Comparison of ENCODE assay signal across 25 cellular contexts in the genomic region with DNA sequence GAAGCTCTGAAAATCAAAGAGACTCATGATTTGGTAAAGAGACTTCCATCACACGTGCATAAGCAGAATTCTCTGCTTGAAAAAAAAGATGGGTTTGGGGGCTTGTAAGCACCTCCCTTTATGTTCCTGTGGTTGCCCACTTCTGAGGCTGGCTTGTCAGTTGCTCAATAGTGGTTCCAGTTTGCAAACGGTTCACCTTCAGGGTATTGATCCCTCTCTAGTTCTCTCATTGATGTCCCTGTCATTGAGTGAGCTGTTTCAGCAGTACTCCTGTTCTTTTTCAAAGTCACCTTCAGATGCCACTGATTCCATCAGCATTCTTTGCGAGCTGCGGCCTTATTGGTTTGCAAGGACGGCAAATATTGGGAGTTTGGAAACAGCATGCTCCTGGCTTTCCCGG.
"Had no signal": no experiment of that assay in that cellular context is flagged by ENCODE, and none has a peak within 500 bp of the region (broad histone marks: within the 10 kb centered on the region; RNA-seq: fewer than 3 reads in every experiment).

No MANE protein-coding gene starts in this region.

- H3K9me3 Mint-ChIP-seq: activated B cell treated with CpG ODN at 0.5 μM for 24 hours; activated CD4-positive, alpha-beta memory T cell treated with anti-CD3 and anti-CD28 coated beads for 36 hours; activated naive CD8-positive, alpha-beta T cell treated with anti-CD3 and anti-CD28 coated beads, Interleukin-2, amount 50 U/mL, for 24 hours; activated T-cell treated with anti-CD3 and anti-CD28 coated beads, Interleukin-2, amount 50 U/mL, for 4 hours had no signal

- DNase-seq: activated B cell treated with CpG ODN at 0.5 μM for 24 hours; activated CD4-positive, alpha-beta memory T cell treated with anti-CD3 and anti-CD28 coated beads for 36 hours; activated CD4-positive, alpha-beta T cell treated with anti-CD3 and anti-CD28 coated beads for 1 hour; activated CD4-positive, alpha-beta T cell treated with anti-CD3 and anti-CD28 coated beads, Interleukin-2, amount 10 ng/mL, durations not matched to agents 24 days and 14 days; activated CD8-positive, alpha-beta memory T cell treated with anti-CD3 and anti-CD28 coated beads for 24 hours; activated effector memory CD4-positive, alpha-beta T cell treated with anti-CD3 and anti-CD28 coated beads, Interleukin-2, amount 50 U/mL, for 16 hours; activated naive CD4-positive, alpha-beta T cell treated with Interleukin-2 at 50 U/mL for 16 hours; activated naive CD8-positive, alpha-beta T cell treated with anti-CD3 and anti-CD28 coated beads, Interleukin-2, amount 50 U/mL, for 24 hours; activated T-cell treated with anti-CD3 and anti-CD28 coated beads, Interleukin-2, amount 50 U/mL, for 4 hours; amniotic stem cell; body of pancreas; central memory CD4-positive, alpha-beta T cell; NCI-H1092; NCI-H1694; NCI-H2029; NCI-H2107; NCI-H2171 treated with DMSO at 0.1 percent for 48 hours; NCI-H226; NCI-H510A treated with DMSO at 0.1 percent for 48 hours; SHP77; T-cell; T-helper 2 cell; T1000 had no signal

- H3K27me3 Mint-ChIP-seq: activated naive CD8-positive, alpha-beta T cell treated with anti-CD3 and anti-CD28 coated beads, Interleukin-2, amount 50 U/mL, for 24 hours; T-cell had no signal

- H3K27ac Mint-ChIP-seq: activated B cell treated with CpG ODN at 0.5 μM for 24 hours; activated CD4-positive, alpha-beta memory T cell treated with anti-CD3 and anti-CD28 coated beads for 36 hours; activated CD4-positive, alpha-beta T cell treated with anti-CD3 and anti-CD28 coated beads, Interleukin-2, amount 10 ng/mL, durations not matched to agents 24 days and 14 days; activated naive CD4-positive, alpha-beta T cell treated with anti-CD3 and anti-CD28 coated beads, Interleukin-2, amount 50 U/mL, for 72 hours; activated naive CD8-positive, alpha-beta T cell treated with anti-CD3 and anti-CD28 coated beads, Interleukin-2, amount 50 U/mL, for 24 hours; T-cell had no signal

- H3K36me3 ChIP-seq: ascending aorta had no signal

- H3K27me3 ChIP-seq: ascending aorta, body of pancreas had no signal

- ATAC-seq: activated naive CD4-positive, alpha-beta T cell treated with anti-CD3 and anti-CD28 coated beads, Interleukin-2, amount 50 U/mL, for 72 hours; activated naive CD8-positive, alpha-beta T cell treated with anti-CD3 and anti-CD28 coated beads, Interleukin-2, amount 50 U/mL, for 24 hours; activated T-cell treated with anti-CD3 and anti-CD28 coated beads, Interleukin-2, amount 50 U/mL, for 4 hours; body of pancreas; T-cell had no signal

- H3K4me1 ChIP-seq: ascending aorta had no signal

- H3K36me3 Mint-ChIP-seq: activated CD4-positive, alpha-beta memory T cell treated with anti-CD3 and anti-CD28 coated beads for 36 hours; activated naive CD4-positive, alpha-beta T cell treated with anti-CD3 and anti-CD28 coated beads, Interleukin-2, amount 50 U/mL, for 72 hours; T-cell had no signal

- H3K4me3 Mint-ChIP-seq: activated B cell treated with CpG ODN at 0.5 μM for 24 hours; activated CD4-positive, alpha-beta memory T cell treated with anti-CD3 and anti-CD28 coated beads for 36 hours; activated CD4-positive, alpha-beta T cell treated with anti-CD3 and anti-CD28 coated beads, Interleukin-2, amount 10 ng/mL, durations not matched to agents 24 days and 14 days; activated naive CD8-positive, alpha-beta T cell treated with anti-CD3 and anti-CD28 coated beads, Interleukin-2, amount 50 U/mL, for 24 hours; activated T-cell treated with anti-CD3 and anti-CD28 coated beads, Interleukin-2, amount 50 U/mL, for 4 hours; T-cell had no signal

- H3K9me3 ChIP-seq: ascending aorta, body of pancreas had no signal

- H3K4me3 ChIP-seq: ascending aorta, body of pancreas had no signal

- H3K27ac ChIP-seq: ascending aorta, body of pancreas had no signal
